In the genomic region with DNA sequence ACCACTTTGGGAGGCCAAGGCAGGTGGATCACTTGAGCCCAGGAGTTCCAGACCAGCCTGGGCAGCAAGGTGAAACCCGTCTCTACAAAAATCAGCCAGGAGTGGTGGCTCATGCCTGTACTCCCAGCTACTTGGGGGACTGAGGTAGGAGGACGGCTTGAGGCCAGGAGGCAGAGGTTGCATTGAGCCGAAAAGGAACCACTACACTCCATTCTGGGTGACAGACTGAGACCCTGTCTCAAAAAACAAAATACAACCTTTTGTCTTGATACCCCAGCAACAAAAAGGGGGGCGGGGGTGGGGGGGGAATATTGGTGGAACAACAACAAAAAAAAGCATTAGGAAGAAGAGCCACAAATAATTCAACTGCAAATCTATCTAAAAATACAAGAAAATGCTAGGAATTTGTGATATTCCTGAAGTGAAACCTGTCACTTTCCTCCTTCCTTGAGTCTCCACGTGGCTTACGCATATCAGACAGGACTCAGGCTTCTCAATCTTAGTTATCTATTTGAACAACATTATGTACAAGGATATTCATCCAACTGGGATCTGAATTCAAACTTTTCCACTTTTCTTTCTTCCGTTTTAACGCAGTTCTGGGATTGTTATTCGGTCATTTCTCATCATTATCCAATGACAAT, we compare ENCODE assay signal across 1 cellular context.
TF ChIP-seq lines count a peak whose summit lies in the region.

No MANE protein-coding gene starts in this region.

TF ChIP-seq in GM23338, 12 proteins besides CTCF, POLR2A, EP300 and RAD21 (continued from another document):
- TF ChIP-seq, protein P1, sequence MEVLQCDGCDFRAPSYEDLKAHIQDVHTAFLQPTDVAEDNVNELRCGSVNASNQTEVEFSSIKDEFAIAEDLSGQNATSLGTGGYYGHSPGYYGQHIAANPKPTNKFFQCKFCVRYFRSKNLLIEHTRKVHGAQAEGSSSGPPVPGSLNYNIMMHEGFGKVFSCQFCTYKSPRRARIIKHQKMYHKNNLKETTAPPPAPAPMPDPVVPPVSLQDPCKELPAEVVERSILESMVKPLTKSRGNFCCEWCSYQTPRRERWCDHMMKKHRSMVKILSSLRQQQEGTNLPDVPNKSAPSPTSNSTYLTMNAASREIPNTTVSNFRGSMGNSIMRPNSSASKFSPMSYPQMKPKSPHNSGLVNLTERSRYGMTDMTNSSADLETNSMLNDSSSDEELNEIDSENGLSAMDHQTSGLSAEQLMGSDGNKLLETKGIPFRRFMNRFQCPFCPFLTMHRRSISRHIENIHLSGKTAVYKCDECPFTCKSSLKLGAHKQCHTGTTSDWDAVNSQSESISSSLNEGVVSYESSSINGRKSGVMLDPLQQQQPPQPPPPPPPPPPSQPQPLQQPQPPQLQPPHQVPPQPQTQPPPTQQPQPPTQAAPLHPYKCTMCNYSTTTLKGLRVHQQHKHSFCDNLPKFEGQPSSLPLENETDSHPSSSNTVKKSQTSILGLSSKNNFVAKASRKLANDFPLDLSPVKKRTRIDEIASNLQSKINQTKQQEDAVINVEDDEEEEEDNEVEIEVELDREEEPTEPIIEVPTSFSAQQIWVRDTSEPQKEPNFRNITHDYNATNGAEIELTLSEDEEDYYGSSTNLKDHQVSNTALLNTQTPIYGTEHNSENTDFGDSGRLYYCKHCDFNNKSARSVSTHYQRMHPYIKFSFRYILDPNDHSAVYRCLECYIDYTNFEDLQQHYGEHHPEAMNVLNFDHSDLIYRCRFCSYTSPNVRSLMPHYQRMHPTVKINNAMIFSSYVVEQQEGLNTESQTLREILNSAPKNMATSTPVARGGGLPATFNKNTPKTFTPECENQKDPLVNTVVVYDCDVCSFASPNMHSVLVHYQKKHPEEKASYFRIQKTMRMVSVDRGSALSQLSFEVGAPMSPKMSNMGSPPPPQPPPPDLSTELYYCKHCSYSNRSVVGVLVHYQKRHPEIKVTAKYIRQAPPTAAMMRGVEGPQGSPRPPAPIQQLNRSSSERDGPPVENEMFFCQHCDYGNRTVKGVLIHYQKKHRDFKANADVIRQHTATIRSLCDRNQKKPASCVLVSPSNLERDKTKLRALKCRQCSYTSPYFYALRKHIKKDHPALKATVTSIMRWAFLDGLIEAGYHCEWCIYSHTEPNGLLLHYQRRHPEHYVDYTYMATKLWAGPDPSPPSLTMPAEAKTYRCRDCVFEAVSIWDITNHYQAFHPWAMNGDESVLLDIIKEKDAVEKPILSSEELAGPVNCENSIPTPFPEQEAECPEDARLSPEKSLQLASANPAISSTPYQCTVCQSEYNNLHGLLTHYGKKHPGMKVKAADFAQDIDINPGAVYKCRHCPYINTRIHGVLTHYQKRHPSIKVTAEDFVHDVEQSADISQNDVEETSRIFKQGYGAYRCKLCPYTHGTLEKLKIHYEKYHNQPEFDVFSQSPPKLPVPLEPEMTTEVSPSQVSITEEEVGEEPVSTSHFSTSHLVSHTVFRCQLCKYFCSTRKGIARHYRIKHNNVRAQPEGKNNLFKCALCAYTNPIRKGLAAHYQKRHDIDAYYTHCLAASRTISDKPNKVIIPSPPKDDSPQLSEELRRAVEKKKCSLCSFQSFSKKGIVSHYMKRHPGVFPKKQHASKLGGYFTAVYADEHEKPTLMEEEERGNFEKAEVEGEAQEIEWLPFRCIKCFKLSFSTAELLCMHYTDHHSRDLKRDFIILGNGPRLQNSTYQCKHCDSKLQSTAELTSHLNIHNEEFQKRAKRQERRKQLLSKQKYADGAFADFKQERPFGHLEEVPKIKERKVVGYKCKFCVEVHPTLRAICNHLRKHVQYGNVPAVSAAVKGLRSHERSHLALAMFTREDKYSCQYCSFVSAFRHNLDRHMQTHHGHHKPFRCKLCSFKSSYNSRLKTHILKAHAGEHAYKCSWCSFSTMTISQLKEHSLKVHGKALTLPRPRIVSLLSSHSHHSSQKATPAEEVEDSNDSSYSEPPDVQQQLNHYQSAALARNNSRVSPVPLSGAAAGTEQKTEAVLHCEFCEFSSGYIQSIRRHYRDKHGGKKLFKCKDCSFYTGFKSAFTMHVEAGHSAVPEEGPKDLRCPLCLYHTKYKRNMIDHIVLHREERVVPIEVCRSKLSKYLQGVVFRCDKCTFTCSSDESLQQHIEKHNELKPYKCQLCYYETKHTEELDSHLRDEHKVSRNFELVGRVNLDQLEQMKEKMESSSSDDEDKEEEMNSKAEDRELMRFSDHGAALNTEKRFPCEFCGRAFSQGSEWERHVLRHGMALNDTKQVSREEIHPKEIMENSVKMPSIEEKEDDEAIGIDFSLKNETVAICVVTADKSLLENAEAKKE (CRISPR knock-in tag; IDR thresholded peaks at IDR 0.05), result no peak
- no peak for TF ChIP-seq ZNF114 (CRISPR knock-in tag; IDR thresholded peaks at IDR 0.05)
- TF ChIP-seq ZNF331 (CRISPR knock-in tag; IDR thresholded peaks at IDR 0.05; ENCODE audit: low read depth), result no peak
- no peak for TF ChIP-seq EZH2phosphoT487 (IDR thresholded peaks at IDR 0.05; ENCODE audit: unreplicated experiment)
